In genomic region chr5:120644516-120644915, GRCh38 we compare ENCODE assay signal across 18 cellular contexts.
DNase-seq lines count a peak whose midpoint lies in the region; TF ChIP-seq lines count a peak whose summit lies in the region.
"Had no signal": no experiment of that assay in that cellular context is flagged by ENCODE, and none has a peak within 500 bp of the region (broad histone marks: within the 10 kb centered on the region; RNA-seq: fewer than 3 reads in every experiment).

No MANE protein-coding gene starts in this region.

- H3K9me3 Mint-ChIP-seq in type B pancreatic cell, result no peaks in the 10 kb centered on the region

- H3K4me3 Mint-ChIP-seq in type B pancreatic cell, result no peak overlapping the region
- H3K4me3 Mint-ChIP-seq: CD8-positive, alpha-beta T cell had no signal

- H3K27me3 ChIP-seq in adipocyte (replicated peaks; ENCODE audit: control insufficient read depth, insufficient read depth, low read length), result no peaks in the 10 kb centered on the region
- H3K27me3 ChIP-seq: BLaER1 treated with 17β-estradiol and CSF1 and Interleukin-3, amounts not matched to agents 10 nM and 100 nM had no signal

- no peaks in the 10 kb centered on the region for H3K36me3 Mint-ChIP-seq in type B pancreatic cell
- H3K36me3 Mint-ChIP-seq: CD8-positive, alpha-beta T cell had no signal

- no peak overlapping the region for H3K4me3 ChIP-seq in adipocyte (ENCODE audit: low read length)
- no peak overlapping the region for H3K4me3 ChIP-seq in fibroblast of mammary gland (ENCODE audit: control insufficient read depth, low read depth, low read length)
- H3K4me3 ChIP-seq: BLaER1 treated with 17β-estradiol and CSF1 and Interleukin-3, amounts not matched to agents 10 nM and 100 nM had no signal

- H3K27ac Mint-ChIP-seq in type B pancreatic cell, result no peak overlapping the region
- H3K27ac Mint-ChIP-seq: CD8-positive, alpha-beta T cell had no signal

- H3K27me3 Mint-ChIP-seq in type B pancreatic cell, result peaks cover 6% of the 10 kb centered on the region

- no peak overlapping the region for H3K9ac ChIP-seq in adipocyte (ENCODE audit: low read length)
- H3K9ac ChIP-seq: BLaER1 treated with 17β-estradiol and CSF1 and Interleukin-3, amounts not matched to agents 10 nM and 100 nM had no signal

- H3K4me1 ChIP-seq in adipocyte (ENCODE audit: control insufficient read depth, insufficient read depth, low read length), result peaks cover 4% of the 10 kb centered on the region
- H3K4me1 ChIP-seq: BLaER1 treated with 17β-estradiol and CSF1 and Interleukin-3, amounts not matched to agents 10 nM and 100 nM had no signal

- no peaks in the 10 kb centered on the region for H3K36me3 ChIP-seq in adipocyte (ENCODE audit: control insufficient read depth, insufficient read depth, low read length, severe bottlenecking)
- H3K36me3 ChIP-seq: BLaER1 treated with 17β-estradiol and CSF1 and Interleukin-3, amounts not matched to agents 10 nM and 100 nM had no signal

- DNase-seq in LHCN-M2 (ENCODE audit: low read depth) (peak; percentile 6), adipocyte (ENCODE audit: low read depth) (peak; percentile 42), fibroblast of mammary gland (ENCODE audit: low read depth) (peak; percentile 5), stromal cell of bone marrow (ENCODE audit: low read depth) (peak; percentile 16), Ammon's horn (ENCODE audit: low spot score) (no peak), activated T-cell treated with anti-CD3 and anti-CD28 coated beads for 4 hours (no peak), type B pancreatic cell (ENCODE audit: extremely low spot score, unreplicated experiment) (no peak)
- DNase-seq: CD8-positive, alpha-beta T cell; DND-41; KG1; MV-4-11; NCI-H1105 treated with DMSO at 0.1 percent for 48 hours; NCI-H1694; NCI-H2081; NCI-H2171; NCI-H524 treated with DMSO at 0.1 percent for 48 hours; Right ventricle myocardium superior had no signal

- TF ChIP-seq CTCF in fibroblast of mammary gland (conservative IDR thresholded peaks at IDR 0.05; ENCODE audit: control insufficient read depth, insufficient read depth, low read depth, low read length) (no peak), type B pancreatic cell (conservative IDR thresholded peaks at IDR 0.05) (no peak)

- no peaks in the 10 kb centered on the region for H3K4me1 Mint-ChIP-seq in type B pancreatic cell (ENCODE audit: unreplicated experiment)

- H3K9me3 ChIP-seq in adipocyte (ENCODE audit: control insufficient read depth, low read length), result no peaks in the 10 kb centered on the region
- H3K9me3 ChIP-seq: BLaER1 treated with 17β-estradiol and CSF1 and Interleukin-3, amounts not matched to agents 10 nM and 100 nM had no signal

Comparison
In these comparisons a context has a peak if more than half of its experiments do, and no peak if none do; other contexts are left out.
1. DNase-seq: peak in LHCN-M2 (single experiment), adipocyte (single experiment), fibroblast of mammary gland (single experiment) and stromal cell of bone marrow (single experiment); none in Ammon's horn (single experiment), activated T-cell treated with anti-CD3 and anti-CD28 coated beads for 4 hours (single experiment) and type B pancreatic cell (single experiment).